Comparison of ENCODE assay signal across 2 cellular contexts in genomic region chr18:71105994-71106546, GRCh38.
TF ChIP-seq lines count a peak whose summit lies in the region.

No MANE protein-coding gene starts in this region.

TF ChIP-seq in SK-N-SH, 30 proteins besides CTCF, POLR2A, EP300 and RAD21 (continued from another document):
- TF ChIP-seq REST (IDR thresholded peaks at IDR 0.05; ENCODE audit: low read depth, low read length) (no peak), FOSL2 (IDR thresholded peaks at IDR 0.05; ENCODE audit: borderline replicate concordance, low read depth) (no peak), SIN3A (IDR thresholded peaks at IDR 0.05; ENCODE audit: borderline replicate concordance, low read depth, low read length) (no peak), RXRA (IDR thresholded peaks at IDR 0.05; ENCODE audit: borderline replicate concordance, low read depth) (no peak), ELF1 (IDR thresholded peaks at IDR 0.05) (no peak), EZH2phosphoT487 (IDR thresholded peaks at IDR 0.05; ENCODE audit: borderline replicate concordance, low read depth) (no peak), USF1 (IDR thresholded peaks at IDR 0.05; ENCODE audit: borderline replicate concordance, low read depth) (no peak), POLR2AphosphoS5 (IDR thresholded peaks at IDR 0.05; ENCODE audit: low read depth, low read length) (no peak), MXI1 (IDR thresholded peaks at IDR 0.05; ENCODE audit: low read depth, low read length) (no peak), YY1 (IDR thresholded peaks at IDR 0.05; ENCODE audit: low read depth) (no peak), ZBTB33 (IDR thresholded peaks at IDR 0.05; ENCODE audit: borderline replicate concordance, low read depth) (no peak)

TF ChIP-seq in SK-N-SH treated with all-trans-retinoic acid at 6 μM for 48 hours, 23 proteins besides CTCF, POLR2A, EP300 and RAD21 (continued from another document):
- TF ChIP-seq CSRNP3 (CRISPR knock-in tag; IDR thresholded peaks at IDR 0.05), result no peak
